ENCODE assay signal across 1 cellular context in the genomic region with DNA sequence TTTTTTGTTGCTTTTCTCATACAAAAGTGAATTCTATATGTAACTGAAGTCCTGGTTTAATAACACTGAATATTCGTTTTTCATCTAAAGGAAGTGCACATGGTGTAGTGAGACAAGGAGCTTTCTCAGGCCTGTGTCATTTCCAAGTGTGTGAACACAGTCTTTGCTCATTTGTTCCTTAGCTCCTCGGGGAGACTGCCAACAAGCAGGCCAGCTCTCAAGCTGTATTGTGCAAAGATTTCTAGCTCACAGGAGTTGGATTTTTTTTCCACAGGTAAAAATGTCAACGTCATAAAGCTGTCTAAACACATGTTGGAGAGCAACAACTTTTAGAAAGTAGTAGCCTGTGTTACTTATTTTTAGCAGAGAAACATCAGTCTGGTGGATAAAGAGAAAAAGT.
TF ChIP-seq lines count a peak whose summit lies in the region.

No MANE protein-coding gene starts in this region.

TF ChIP-seq in endothelial cell of umbilical vein, 7 proteins besides CTCF, POLR2A, EP300 and RAD21:
- TF ChIP-seq GATA2 (IDR thresholded peaks at IDR 0.05; ENCODE audit: insufficient read depth, insufficient read length, low read depth, low read length) (no peak), MYC (IDR thresholded peaks at IDR 0.05; ENCODE audit: low read depth, low read length) (no peak), JUN (IDR thresholded peaks at IDR 0.05; ENCODE audit: borderline replicate concordance, insufficient read depth, insufficient read length, low read depth) (no peak), EZH2 (IDR thresholded peaks at IDR 0.05; ENCODE audit: borderline replicate concordance, low read depth, low read length, severe bottlenecking) (no peak)
TF ChIP-seq in endothelial cell of umbilical vein: peak in this region for 0.
